Comparison of ENCODE assay signal across 9 cellular contexts in genomic region chr9:129333613-129333960, GRCh38.
A peak's percentile ranks its signal among the peaks of the same experiment; 100 is the strongest.
DNase-seq lines count a peak whose midpoint lies in the region; ATAC-seq and TF ChIP-seq lines count a peak whose summit lies in the region.
"Had no signal": no experiment of that assay in that cellular context is flagged by ENCODE, and none has a peak within 500 bp of the region (broad histone marks: within the 10 kb centered on the region; RNA-seq: fewer than 3 reads in every experiment).

No MANE protein-coding gene starts in this region.

- peak overlapping the region; percentile 81 to 84 for H2BK12ac ChIP-seq in mesenchymal stem cell (ENCODE audit: low read length in 2 of 2)

- peak overlapping the region; percentile 69 for H3K9ac ChIP-seq in mesenchymal stem cell (ENCODE audit: low read length)

- no peak for TF ChIP-seq CTCF in chondrocyte (IDR thresholded peaks at IDR 0.05)
- no peak for TF ChIP-seq CTCF in upper lobe of right lung (IDR thresholded peaks at IDR 0.05)
- no peak for TF ChIP-seq CTCF in foreskin fibroblast (IDR thresholded peaks at IDR 0.05; ENCODE audit: low read depth, low read length)

- peak overlapping the region; percentile 52 for H2BK15ac ChIP-seq in mesenchymal stem cell (ENCODE audit: low read depth, poor library complexity, severe bottlenecking)

- H3K27me3 ChIP-seq in mesenchymal stem cell (ENCODE audit: control insufficient read depth in 1 of 2, insufficient read depth in 1 of 2, low read length in 2 of 2) (no peaks in the 10 kb centered on the region), upper lobe of right lung (no peaks in the 10 kb centered on the region)

- peak overlapping the region; percentile 83 for H3K27ac ChIP-seq in mesenchymal stem cell (ENCODE audit: low read length, poor library complexity, severe bottlenecking)
- peak overlapping the region; percentile 87 for H3K27ac ChIP-seq in upper lobe of right lung

- H3K4me1 Mint-ChIP-seq in activated T-cell treated with anti-CD3 and anti-CD28 coated beads, Interleukin-2, amount 50 U/mL, for 72 hours (ENCODE audit: low read depth): peaks cover 35% of the 10 kb centered on the region
- H3K4me1 Mint-ChIP-seq in chondrocyte (ENCODE audit: low read depth): peaks cover 72% of the 10 kb centered on the region

- peak overlapping the region; percentile 93 for H4K8ac ChIP-seq in mesenchymal stem cell (ENCODE audit: low read length)

- H3K4me3 ChIP-seq in mesenchymal stem cell (ENCODE audit: insufficient read depth in 1 of 2, low read depth in 1 of 2, low read length in 2 of 2) (no peak overlapping the region), upper lobe of right lung (no peak overlapping the region), foreskin fibroblast (ENCODE audit: low read depth in 1 of 2, low read length in 2 of 2) (no peak overlapping the region)

- peaks cover 2 to 6% of the 10 kb centered on the region in 2 donors for H3K9me3 Mint-ChIP-seq in activated T-cell treated with anti-CD3 and anti-CD28 coated beads, Interleukin-2, amount 50 U/mL, for 72 hours
- peaks cover 9% of the 10 kb centered on the region for H3K9me3 Mint-ChIP-seq in chondrocyte (ENCODE audit: low read depth)

- no peak overlapping the region for H3K27ac Mint-ChIP-seq in activated T-cell treated with anti-CD3 and anti-CD28 coated beads, Interleukin-2, amount 50 U/mL, for 72 hours
- H3K27ac Mint-ChIP-seq in chondrocyte (ENCODE audit: unreplicated experiment): peak overlapping the region; percentile 94

- peaks cover 2 to 9% of the 10 kb centered on the region in 2 donors for H3K36me3 Mint-ChIP-seq in activated T-cell treated with anti-CD3 and anti-CD28 coated beads, Interleukin-2, amount 50 U/mL, for 72 hours (ENCODE audit: insufficient read depth in 2 of 2)
- no peaks in the 10 kb centered on the region for H3K36me3 Mint-ChIP-seq in chondrocyte (ENCODE audit: low read depth)

- ATAC-seq in activated T-cell treated with anti-CD3 and anti-CD28 coated beads, Interleukin-2, amount 50 U/mL, for 72 hours (replicated peaks in 1 of 2): no peak
- peak; percentile 24 for ATAC-seq in upper lobe of right lung

- H3K23ac ChIP-seq in mesenchymal stem cell (ENCODE audit: low read length in 2 of 2): no peak overlapping the region

- H3K4me1 ChIP-seq in mesenchymal stem cell (ENCODE audit: control insufficient read depth, insufficient read depth, low read depth, low read length) (peaks cover 48% of the 10 kb centered on the region), upper lobe of right lung (peaks cover 41% of the 10 kb centered on the region)

- intact Hi-C loops in upper lobe of right lung (cut with DNase I): no loop called here

- H2AFZ ChIP-seq in mesenchymal stem cell (ENCODE audit: low read depth, low read length): no peak overlapping the region

- DNase-seq in activated T-cell treated with anti-CD3 and anti-CD28 coated beads, Interleukin-2, amount 50 U/mL, for 72 hours: no peak
- no peak for DNase-seq in activated T-cell treated with anti-CD3 and anti-CD28 coated beads, Interleukin-2, amount 50 U/mL, for 1 hour
- DNase-seq in chondrocyte (ENCODE audit: low spot score) (no peak), mesenchymal stem cell (peak; percentile 72), upper lobe of right lung (no peak), COR-L47 (lab: John Stamatoyannopoulos, UW) (no peak), foreskin fibroblast (no peak), hepatic stellate cell (ENCODE audit: low spot score) (no peak)
- DNase-seq: activated CD4-positive, alpha-beta T cell treated with anti-CD3 and anti-CD28 coated beads, Interleukin-2, amount 50 U/mL, for 4 hours had no signal

- peak overlapping the region in 1 of 2 experiments; percentile 4 for H3K14ac ChIP-seq in mesenchymal stem cell (ENCODE audit: low read length in 2 of 2)

- 64% methylated on average over 8 of the region's 8 CpGs for WGBS in mesenchymal stem cell

- peak overlapping the region; percentile 34 for H4K91ac ChIP-seq in mesenchymal stem cell (ENCODE audit: low read length)

- H3K4ac ChIP-seq in mesenchymal stem cell (ENCODE audit: low read depth in 1 of 2, low read length in 2 of 2): peak overlapping the region; percentile 89 to 92

- peak overlapping the region; percentile 57 for H2BK5ac ChIP-seq in mesenchymal stem cell (ENCODE audit: low read depth, low read length, poor library complexity, severe bottlenecking)

- H3K27me3 Mint-ChIP-seq in activated T-cell treated with anti-CD3 and anti-CD28 coated beads, Interleukin-2, amount 50 U/mL, for 72 hours (ENCODE audit: low read depth): peaks cover 6% of the 10 kb centered on the region
- no peaks in the 10 kb centered on the region for H3K27me3 Mint-ChIP-seq in chondrocyte (ENCODE audit: low read depth)

- H3K4me2 ChIP-seq in mesenchymal stem cell (ENCODE audit: low read length, poor library complexity, severe bottlenecking): no peak overlapping the region

- H3K36me3 ChIP-seq in mesenchymal stem cell (ENCODE audit: control insufficient read depth in 1 of 2, insufficient read depth in 2 of 2, low read depth in 1 of 2, low read length in 2 of 2) (no peaks in the 10 kb centered on the region), upper lobe of right lung (no peaks in the 10 kb centered on the region)

- H3K4me3 Mint-ChIP-seq in activated T-cell treated with anti-CD3 and anti-CD28 coated beads, Interleukin-2, amount 50 U/mL, for 72 hours: peak overlapping the region; percentile 6 to 80
- peak overlapping the region; percentile 57 for H3K4me3 Mint-ChIP-seq in chondrocyte (ENCODE audit: unreplicated experiment)

- H2BK120ac ChIP-seq in mesenchymal stem cell (ENCODE audit: low read depth, low read length): peak overlapping the region; percentile 65

- no peaks in the 10 kb centered on the region for H3K79me1 ChIP-seq in mesenchymal stem cell (replicated peaks; ENCODE audit: low read length, poor library complexity, severe bottlenecking)

- H2AK5ac ChIP-seq in mesenchymal stem cell (ENCODE audit: low read length, severe bottlenecking): peak overlapping the region; percentile 87

- H3K9me3 ChIP-seq in mesenchymal stem cell (ENCODE audit: control insufficient read depth, low read length) (peaks cover 11% of the 10 kb centered on the region), upper lobe of right lung (peaks cover 3% of the 10 kb centered on the region)

- peak overlapping the region; percentile 81 to 85 for H3K18ac ChIP-seq in mesenchymal stem cell (ENCODE audit: low read depth in 1 of 2, low read length in 2 of 2)
